In the genomic region with DNA sequence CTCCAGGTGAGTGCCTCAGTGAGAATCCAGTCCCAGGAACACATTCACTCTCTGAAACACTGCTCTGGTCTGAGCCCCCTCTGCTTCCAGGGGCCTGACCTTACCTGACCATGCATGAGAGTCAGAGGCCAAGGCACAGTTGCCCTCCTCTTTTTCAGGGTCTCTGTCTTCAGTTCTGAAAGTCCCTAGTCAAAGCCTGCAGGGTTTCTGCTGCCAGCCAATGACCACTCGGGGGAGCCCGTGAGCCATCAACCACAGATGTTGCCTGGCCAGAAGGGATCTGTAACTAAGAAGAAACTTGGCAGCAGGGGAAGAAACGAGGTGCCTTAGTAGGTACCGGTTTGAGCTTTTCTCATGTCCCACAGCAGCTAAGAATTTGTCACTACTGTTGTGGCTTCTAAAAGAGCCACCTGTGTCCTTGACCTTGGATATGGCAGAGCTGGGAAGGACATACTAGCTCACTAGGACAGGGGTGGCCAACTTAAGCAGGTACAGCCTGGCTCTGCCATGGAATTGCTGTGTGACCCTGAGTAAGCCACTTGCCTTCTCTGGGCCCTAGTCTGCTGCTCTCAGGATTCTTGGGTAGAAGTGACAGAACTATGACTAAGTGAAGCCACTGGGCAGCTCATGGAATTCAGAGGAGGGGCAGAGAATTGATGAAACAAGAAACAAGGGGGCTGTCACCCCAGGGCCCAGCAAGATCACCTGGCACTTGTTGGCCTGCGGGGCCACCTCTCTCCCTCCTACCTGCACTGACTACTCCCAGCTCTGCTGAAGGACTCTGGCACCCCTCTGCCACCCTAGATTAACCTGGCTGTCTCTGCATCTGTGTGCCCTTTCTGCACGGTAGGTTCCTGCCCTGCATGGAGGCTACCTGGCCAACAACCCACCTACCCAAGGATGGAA, we compare ENCODE assay signal across 9 cellular contexts.
A peak's percentile ranks its signal among the peaks of the same experiment; 100 is the strongest.
DNase-seq lines count a peak whose midpoint lies in the region; TF ChIP-seq lines count a peak whose summit lies in the region.
"Had no signal": no experiment of that assay in that cellular context is flagged by ENCODE, and none has a peak within 500 bp of the region (broad histone marks: within the 10 kb centered on the region; RNA-seq: fewer than 3 reads in every experiment).

No MANE protein-coding gene starts in this region.

- H3K4me2 ChIP-seq in parathyroid adenoma (ENCODE audit: low read length): no peak overlapping the region
- H3K4me2 ChIP-seq: BLaER1 treated with 17β-estradiol and CSF1 and Interleukin-3, amounts not matched to agents 10 nM and 100 nM had no signal

- no peaks in the 10 kb centered on the region for H3K27me3 ChIP-seq in parathyroid adenoma (ENCODE audit: control insufficient read depth, insufficient read depth, low read length)

- no peak overlapping the region for H2AFZ ChIP-seq in parathyroid adenoma

- no peaks in the 10 kb centered on the region for H3K36me3 Mint-ChIP-seq in activated naive CD4-positive, alpha-beta T cell treated with anti-CD3 and anti-CD28 coated beads for 36 hours (ENCODE audit: low read depth)
- H3K36me3 Mint-ChIP-seq in glutamatergic neuron (ENCODE audit: unreplicated experiment) (no peaks in the 10 kb centered on the region), type B pancreatic cell (no peaks in the 10 kb centered on the region)

- CTCF ChIA-PET in activated naive CD4-positive, alpha-beta T cell treated with anti-CD3 and anti-CD28 coated beads for 36 hours (lab: Charles Lee): interaction anchor here (0.7 to 1.7 kb wide), 10 partner anchors 11 to 807 kb away, joined by 3 to 11 read pairs (median 4); no protein-coding TSS in a partner anchor

- no peaks in the 10 kb centered on the region for H3K9me3 ChIP-seq in parathyroid adenoma (ENCODE audit: control insufficient read depth, low read length)
- H3K9me3 ChIP-seq: BLaER1 treated with 17β-estradiol and CSF1 and Interleukin-3, amounts not matched to agents 10 nM and 100 nM had no signal

- H3K27ac ChIP-seq in parathyroid adenoma: no peak overlapping the region
- H3K27ac ChIP-seq: BLaER1 treated with 17β-estradiol and CSF1 and Interleukin-3, amounts not matched to agents 10 nM and 100 nM had no signal

- H3K4me3 ChIP-seq in parathyroid adenoma (ENCODE audit: low read depth, low read length): no peak overlapping the region
- H3K4me3 ChIP-seq: BLaER1 treated with 17β-estradiol and CSF1 and Interleukin-3, amounts not matched to agents 10 nM and 100 nM had no signal

- peaks cover 40% of the 10 kb centered on the region for H3K27me3 Mint-ChIP-seq in activated naive CD4-positive, alpha-beta T cell treated with anti-CD3 and anti-CD28 coated beads for 36 hours (ENCODE audit: low read depth)
- peaks cover 4% of the 10 kb centered on the region for H3K27me3 Mint-ChIP-seq in glutamatergic neuron (ENCODE audit: unreplicated experiment)
- H3K27me3 Mint-ChIP-seq in type B pancreatic cell: peaks cover 79% of the 10 kb centered on the region

- H3K4me1 ChIP-seq in parathyroid adenoma: no peaks in the 10 kb centered on the region
- H3K4me1 ChIP-seq: BLaER1 treated with 17β-estradiol and CSF1 and Interleukin-3, amounts not matched to agents 10 nM and 100 nM had no signal

- H3K27ac Mint-ChIP-seq in activated naive CD4-positive, alpha-beta T cell treated with anti-CD3 and anti-CD28 coated beads for 36 hours: no peak overlapping the region
- H3K27ac Mint-ChIP-seq in glutamatergic neuron (ENCODE audit: unreplicated experiment) (no peak overlapping the region), type B pancreatic cell (no peak overlapping the region)

- H3K4me1 Mint-ChIP-seq in activated naive CD4-positive, alpha-beta T cell treated with anti-CD3 and anti-CD28 coated beads for 36 hours (ENCODE audit: low read depth): no peaks in the 10 kb centered on the region
- H3K4me1 Mint-ChIP-seq in glutamatergic neuron (ENCODE audit: low read depth, unreplicated experiment) (no peaks in the 10 kb centered on the region), type B pancreatic cell (ENCODE audit: unreplicated experiment) (no peaks in the 10 kb centered on the region)

- DNase-seq in NCI-H2081 (lab: John Stamatoyannopoulos, UW) (peak; percentile 34 to 48), NCI-H2081 treated with DMSO at 0.1 percent for 48 hours (lab: John Stamatoyannopoulos, UW) (no peak), RPMI8226 (peak; percentile 65), glutamatergic neuron (peak; percentile 90), type B pancreatic cell (ENCODE audit: extremely low spot score, unreplicated experiment) (peak; percentile 84)
- DNase-seq in activated naive CD4-positive, alpha-beta T cell treated with anti-CD3 and anti-CD28 coated beads for 36 hours: peak; percentile 82

- H3K9me3 Mint-ChIP-seq in activated naive CD4-positive, alpha-beta T cell treated with anti-CD3 and anti-CD28 coated beads for 36 hours: no peaks in the 10 kb centered on the region
- peaks cover 3% of the 10 kb centered on the region for H3K9me3 Mint-ChIP-seq in glutamatergic neuron (ENCODE audit: unreplicated experiment)
- H3K9me3 Mint-ChIP-seq in type B pancreatic cell: no peaks in the 10 kb centered on the region

- no peaks in the 10 kb centered on the region for H3K79me2 ChIP-seq in parathyroid adenoma

- TF ChIP-seq CTCF in glutamatergic neuron (IDR thresholded peaks at IDR 0.05; ENCODE audit: partially characterized antibody, unreplicated experiment): peak; percentile 79
- TF ChIP-seq CTCF in parathyroid adenoma (IDR thresholded peaks at IDR 0.05): peak; percentile 73
- TF ChIP-seq CTCF in type B pancreatic cell (conservative IDR thresholded peaks at IDR 0.05): peak; percentile 86

- no peak overlapping the region for H3K4me3 Mint-ChIP-seq in activated naive CD4-positive, alpha-beta T cell treated with anti-CD3 and anti-CD28 coated beads for 36 hours
- H3K4me3 Mint-ChIP-seq in glutamatergic neuron (ENCODE audit: unreplicated experiment) (no peak overlapping the region), type B pancreatic cell (no peak overlapping the region)

- TF ChIP-seq RAD21 in Ishikawa (IDR thresholded peaks at IDR 0.05; ENCODE audit: low read depth): peak; percentile 94

- H3K36me3 ChIP-seq in parathyroid adenoma (ENCODE audit: control insufficient read depth, insufficient read depth, low read length): no peaks in the 10 kb centered on the region
- H3K36me3 ChIP-seq: BLaER1 treated with 17β-estradiol and CSF1 and Interleukin-3, amounts not matched to agents 10 nM and 100 nM had no signal

- no peak for TF ChIP-seq EP300 in Ishikawa (IDR thresholded peaks at IDR 0.05; ENCODE audit: borderline replicate concordance)

- H3K9ac ChIP-seq in parathyroid adenoma: no peak overlapping the region
- H3K9ac ChIP-seq: BLaER1 treated with 17β-estradiol and CSF1 and Interleukin-3, amounts not matched to agents 10 nM and 100 nM had no signal

- intact Hi-C loops in activated naive CD4-positive, alpha-beta T cell treated with anti-CD3 and anti-CD28 coated beads for 36 hours (cut with micrococcal nuclease): loop anchor here (1.0 kb wide), 2 partner anchors 385 to 807 kb away; no protein-coding TSS in a partner anchor

TF ChIP-seq in Ishikawa, 13 proteins besides CTCF, POLR2A, EP300 and RAD21:
- TF ChIP-seq, protein P1, sequence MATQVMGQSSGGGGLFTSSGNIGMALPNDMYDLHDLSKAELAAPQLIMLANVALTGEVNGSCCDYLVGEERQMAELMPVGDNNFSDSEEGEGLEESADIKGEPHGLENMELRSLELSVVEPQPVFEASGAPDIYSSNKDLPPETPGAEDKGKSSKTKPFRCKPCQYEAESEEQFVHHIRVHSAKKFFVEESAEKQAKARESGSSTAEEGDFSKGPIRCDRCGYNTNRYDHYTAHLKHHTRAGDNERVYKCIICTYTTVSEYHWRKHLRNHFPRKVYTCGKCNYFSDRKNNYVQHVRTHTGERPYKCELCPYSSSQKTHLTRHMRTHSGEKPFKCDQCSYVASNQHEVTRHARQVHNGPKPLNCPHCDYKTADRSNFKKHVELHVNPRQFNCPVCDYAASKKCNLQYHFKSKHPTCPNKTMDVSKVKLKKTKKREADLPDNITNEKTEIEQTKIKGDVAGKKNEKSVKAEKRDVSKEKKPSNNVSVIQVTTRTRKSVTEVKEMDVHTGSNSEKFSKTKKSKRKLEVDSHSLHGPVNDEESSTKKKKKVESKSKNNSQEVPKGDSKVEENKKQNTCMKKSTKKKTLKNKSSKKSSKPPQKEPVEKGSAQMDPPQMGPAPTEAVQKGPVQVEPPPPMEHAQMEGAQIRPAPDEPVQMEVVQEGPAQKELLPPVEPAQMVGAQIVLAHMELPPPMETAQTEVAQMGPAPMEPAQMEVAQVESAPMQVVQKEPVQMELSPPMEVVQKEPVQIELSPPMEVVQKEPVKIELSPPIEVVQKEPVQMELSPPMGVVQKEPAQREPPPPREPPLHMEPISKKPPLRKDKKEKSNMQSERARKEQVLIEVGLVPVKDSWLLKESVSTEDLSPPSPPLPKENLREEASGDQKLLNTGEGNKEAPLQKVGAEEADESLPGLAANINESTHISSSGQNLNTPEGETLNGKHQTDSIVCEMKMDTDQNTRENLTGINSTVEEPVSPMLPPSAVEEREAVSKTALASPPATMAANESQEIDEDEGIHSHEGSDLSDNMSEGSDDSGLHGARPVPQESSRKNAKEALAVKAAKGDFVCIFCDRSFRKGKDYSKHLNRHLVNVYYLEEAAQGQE (IDR thresholded peaks at IDR 0.05; ENCODE audit: low read depth): no peak
- TF ChIP-seq TCF12 (IDR thresholded peaks at IDR 0.05; ENCODE audit: low read depth) (no peak), CREB1 (IDR thresholded peaks at IDR 0.05; ENCODE audit: low read depth) (no peak), FOXM1 (IDR thresholded peaks at IDR 0.05; ENCODE audit: borderline replicate concordance, low read depth) (no peak), YY1 (IDR thresholded peaks at IDR 0.05; ENCODE audit: low read depth) (no peak), CEBPB (IDR thresholded peaks at IDR 0.05) (no peak), NFIC (IDR thresholded peaks at IDR 0.05) (no peak), TAF1 (IDR thresholded peaks at IDR 0.05; ENCODE audit: low read depth) (no peak), ZBTB7A (IDR thresholded peaks at IDR 0.05; ENCODE audit: low read depth) (no peak), EGR1 (IDR thresholded peaks at IDR 0.05) (no peak), TEAD4 (IDR thresholded peaks at IDR 0.05) (no peak)
- TF ChIP-seq, protein P2, sequence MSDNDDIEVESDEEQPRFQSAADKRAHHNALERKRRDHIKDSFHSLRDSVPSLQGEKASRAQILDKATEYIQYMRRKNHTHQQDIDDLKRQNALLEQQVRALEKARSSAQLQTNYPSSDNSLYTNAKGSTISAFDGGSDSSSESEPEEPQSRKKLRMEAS (IDR thresholded peaks at IDR 0.05): no peak
- TF ChIP-seq, protein P3, sequence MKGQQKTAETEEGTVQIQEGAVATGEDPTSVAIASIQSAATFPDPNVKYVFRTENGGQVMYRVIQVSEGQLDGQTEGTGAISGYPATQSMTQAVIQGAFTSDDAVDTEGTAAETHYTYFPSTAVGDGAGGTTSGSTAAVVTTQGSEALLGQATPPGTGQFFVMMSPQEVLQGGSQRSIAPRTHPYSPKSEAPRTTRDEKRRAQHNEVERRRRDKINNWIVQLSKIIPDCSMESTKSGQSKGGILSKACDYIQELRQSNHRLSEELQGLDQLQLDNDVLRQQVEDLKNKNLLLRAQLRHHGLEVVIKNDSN (IDR thresholded peaks at IDR 0.05): no peak
